In genomic region chr7:155593455-155594162, GRCh38 we compare ENCODE assay signal across 1 cellular context.
A peak's percentile ranks its signal among the peaks of the same experiment; 100 is the strongest.
TF ChIP-seq lines count a peak whose summit lies in the region.

No MANE protein-coding gene starts in this region.

TF ChIP-seq in K562, 482 proteins besides CTCF, POLR2A, EP300 and RAD21:
- no peak for TF ChIP-seq VEZF1 (CRISPR knock-in tag; IDR thresholded peaks at IDR 0.05)
- peak; percentile 56; the same call in 1 of the 2 replicates for TF ChIP-seq CEBPB (tag; IDR thresholded peaks at IDR 0.05)
- no peak for TF ChIP-seq TBL1XR1 (IDR thresholded peaks at IDR 0.05; ENCODE audit: low read length in 2 of 2)
- peak; percentile 12; the same call in 1 of the 2 replicates for TF ChIP-seq CEBPG (CRISPR knock-in tag; IDR thresholded peaks at IDR 0.05)
- no peak for TF ChIP-seq CEBPG (tag; conservative IDR thresholded peaks at IDR 0.05 in 1 of 2, IDR thresholded peaks at IDR 0.05 in 1 of 2)
TF ChIP-seq in K562: peak in this region for 2.
